In the genomic region with DNA sequence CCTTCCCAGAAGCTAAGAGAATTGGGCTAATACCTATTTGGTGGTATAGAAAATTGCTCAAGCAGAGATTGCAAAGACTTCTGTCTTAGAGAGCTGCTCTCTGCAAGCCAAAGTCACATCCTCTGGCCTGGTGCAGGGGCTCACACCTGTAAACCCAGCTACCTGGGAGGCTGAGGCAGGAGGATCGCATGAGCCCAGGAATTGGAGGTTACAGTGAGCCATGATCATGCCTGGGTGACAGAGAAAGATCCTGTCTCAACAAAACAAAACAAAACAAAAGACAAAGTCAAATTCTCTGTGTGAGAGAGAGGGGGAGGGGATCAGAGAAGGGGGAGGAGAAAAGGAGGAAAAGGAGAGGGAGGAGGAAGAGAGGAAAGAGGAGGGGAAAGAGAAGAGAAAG, we compare ENCODE assay signal across 16 cellular contexts. TPM values are rescaled to one million over a fixed set of nuclear protein-coding genes. Genes with fewer than 3 reads are reported as not detected.
DNase-seq lines count a peak whose midpoint lies in the region; ATAC-seq, FAIRE-seq and TF ChIP-seq lines count a peak whose summit lies in the region.
"Had no signal": no experiment of that assay in that cellular context is flagged by ENCODE, and none has a peak within 500 bp of the region (broad histone marks: within the 10 kb centered on the region; RNA-seq: fewer than 3 reads in every experiment).

No MANE protein-coding gene starts in this region.

- H3K27ac ChIP-seq in HCT116 (ENCODE audit: low read depth, low read length) (no peak overlapping the region), VCaP (peak overlapping the region; percentile 85), keratinocyte (ENCODE audit: control insufficient read depth, insufficient read depth, low read length) (peak overlapping the region; percentile 10), trophoblast cell (ENCODE audit: low read depth, low read length) (peak overlapping the region; percentile 61), testis (no peak overlapping the region), body of pancreas (no peak overlapping the region)

- BruUV-seq in HCT116 (replicated peaks; lab: Mats Ljungman, UMichigan), result no TSS peak

- no peak overlapping the region for H3K23ac ChIP-seq in trophoblast cell (ENCODE audit: low read length)

- no peak for ATAC-seq in HCT116
- no peak for ATAC-seq in body of pancreas

- H3K18ac ChIP-seq in trophoblast cell (ENCODE audit: low read length), result no peak overlapping the region

- WGBS in trophoblast cell (ENCODE audit: extremely low coverage, insufficient coverage, insufficient read length), result no CpG with 5 or more reads among the region's 1 CpG
- WGBS in testis, 2 donors, result 91 to 100% methylated on average over 1 of the region's 1 CpG
- 100% methylated on average over 1 of the region's 1 CpG for WGBS in body of pancreas, 2 donors

- no peaks in the 10 kb centered on the region for H3K9me1 ChIP-seq in keratinocyte (ENCODE audit: control insufficient read depth, extremely low read depth, insufficient read depth, low read length)

- no peak overlapping the region for H4K12ac ChIP-seq in trophoblast cell (ENCODE audit: low read depth, low read length)

- H3K36me3 ChIP-seq in HCT116 (ENCODE audit: control insufficient read depth in 1 of 2, insufficient read depth in 2 of 2, low read length in 2 of 2) (no peaks in the 10 kb centered on the region), keratinocyte (ENCODE audit: control insufficient read depth in 2 of 2, extremely low read depth in 1 of 2, insufficient read depth in 2 of 2, low read length in 2 of 2) (no peaks in the 10 kb centered on the region), trophoblast cell (ENCODE audit: control insufficient read depth in 1 of 2, insufficient read depth in 2 of 2, low read length in 2 of 2) (no peaks in the 10 kb centered on the region), testis (ENCODE audit: low read depth, missing control alignments) (no peaks in the 10 kb centered on the region), body of pancreas (replicated peaks in 1 of 2; ENCODE audit: insufficient read depth in 1 of 2, low read depth in 2 of 2) (no peaks in the 10 kb centered on the region)

- TF ChIP-seq CTCF in HCT116 (IDR thresholded peaks at IDR 0.05 in 2 of 3, conservative IDR thresholded peaks at IDR 0.05 in 1 of 3; ENCODE audit: borderline replicate concordance in 1 of 3, insufficient read depth in 1 of 3, low read depth in 2 of 3, low read length in 2 of 3) (no peak), VCaP (conservative IDR thresholded peaks at IDR 0.05) (no peak), keratinocyte (optimal IDR thresholded peaks at IDR 0.05 in 1 of 3, IDR thresholded peaks at IDR 0.05 in 1 of 3, conservative IDR thresholded peaks at IDR 0.05 in 1 of 3; ENCODE audit: extremely low read depth in 1 of 3, insufficient read depth in 2 of 3, low read length in 3 of 3) (no peak), testis (IDR thresholded peaks at IDR 0.05) (no peak), body of pancreas (IDR thresholded peaks at IDR 0.05) (no peak)

- no peaks in the 10 kb centered on the region for H3K9me2 ChIP-seq in HCT116 (ENCODE audit: insufficient read depth)

- H3K9me3 ChIP-seq in HCT116 (ENCODE audit: control insufficient read depth in 1 of 2, insufficient read depth in 1 of 2, low read depth in 1 of 2, low read length in 2 of 2), result no peaks in the 10 kb centered on the region
- no peaks in the 10 kb centered on the region for H3K9me3 ChIP-seq in keratinocyte (ENCODE audit: control insufficient read depth, low read depth, low read length)
- no peaks in the 10 kb centered on the region for H3K9me3 ChIP-seq in trophoblast cell (ENCODE audit: insufficient read depth, low read depth, low read length)
- H3K9me3 ChIP-seq in testis, result no peaks in the 10 kb centered on the region
- no peaks in the 10 kb centered on the region for H3K9me3 ChIP-seq in body of pancreas

- H3K79me2 ChIP-seq in HCT116 (ENCODE audit: insufficient read depth, low read length) (no peaks in the 10 kb centered on the region), keratinocyte (ENCODE audit: control insufficient read depth, insufficient read depth, low read length) (no peaks in the 10 kb centered on the region), trophoblast cell (ENCODE audit: control insufficient read depth, insufficient read depth, low read length, poor library complexity) (no peaks in the 10 kb centered on the region)

- H3K27me3 ChIP-seq in HCT116 (ENCODE audit: insufficient read depth, low read length) (no peaks in the 10 kb centered on the region), keratinocyte (ENCODE audit: control insufficient read depth, extremely low read depth, insufficient read depth, low read length) (no peaks in the 10 kb centered on the region), trophoblast cell (ENCODE audit: insufficient read depth, low read length) (no peaks in the 10 kb centered on the region), testis (no peaks in the 10 kb centered on the region), body of pancreas (no peaks in the 10 kb centered on the region)

- RAD21 ChIA-PET in HCT116 (lab: Charles Lee; ENCODE audit: low non-redundant PET in 1 of 2, low total read pairs in 2 of 2, uncharacterized antibody in 2 of 2, unreplicated experiment in 2 of 2), result no interaction called here

- H2AK5ac ChIP-seq in trophoblast cell (ENCODE audit: low read length), result no peak overlapping the region

- TF ChIP-seq RAD21 in HCT116 (IDR thresholded peaks at IDR 0.05; ENCODE audit: low read depth), result no peak

- no peak for FAIRE-seq in keratinocyte (lab: Jason Lieb, UNC)
- FAIRE-seq: A204.1, G401.6, GM12891 had no signal

- H3K9ac ChIP-seq in HCT116 (ENCODE audit: low read length), result no peak overlapping the region
- no peak overlapping the region for H3K9ac ChIP-seq in keratinocyte (ENCODE audit: control insufficient read depth, extremely low read depth, insufficient read depth, low read length)
- H3K9ac ChIP-seq in trophoblast cell (ENCODE audit: low read length), result no peak overlapping the region

- peak overlapping the region; percentile 50 for H4K91ac ChIP-seq in trophoblast cell (ENCODE audit: low read depth, low read length)

- dilution Hi-C loops in keratinocyte (cut with MboI; ENCODE audit: extremely low pct_ligation_motif_present, low sequenced_read_pairs), result no loop called here

- no peak overlapping the region for H2BK5ac ChIP-seq in trophoblast cell (ENCODE audit: low read depth, low read length, poor library complexity)

- H2AFZ ChIP-seq in HCT116 (ENCODE audit: low read depth, low read length, poor library complexity, severe bottlenecking) (peak overlapping the region; percentile 4), keratinocyte (ENCODE audit: control insufficient read depth, low read length) (no peak overlapping the region), trophoblast cell (ENCODE audit: insufficient read depth, low read length, poor library complexity) (no peak overlapping the region)

- peaks cover 9% of the 10 kb centered on the region for H3K79me1 ChIP-seq in trophoblast cell (ENCODE audit: low read length)

- H3K4me3 ChIP-seq in HCT116 (replicated peaks in 1 of 2; ENCODE audit: low read depth in 1 of 2, low read length in 2 of 2) (no peak overlapping the region), keratinocyte (ENCODE audit: control insufficient read depth in 2 of 3, extremely low read depth in 1 of 3, insufficient read depth in 2 of 3, low read depth in 1 of 3, low read length in 3 of 3) (no peak overlapping the region), trophoblast cell (ENCODE audit: low read depth, low read length) (no peak overlapping the region), testis (no peak overlapping the region), body of pancreas (no peak overlapping the region)

- CTCF ChIA-PET in HCT116 (lab: Charles Lee), result no interaction called here

- POLR2A ChIA-PET in HCT116 (lab: Charles Lee), result interaction anchor here (1.4 kb wide), 1 partner anchor 15 kb away, joined by 5 read pairs; a partner anchor contains a TSS

- peak overlapping the region; percentile 25 for H2BK12ac ChIP-seq in trophoblast cell (ENCODE audit: low read length)

- no peak overlapping the region for H3K14ac ChIP-seq in trophoblast cell (ENCODE audit: low read length)

- intact Hi-C loops in HCT116 (cut with micrococcal nuclease), result no loop called here
- intact Hi-C loops in testis (cut with DNase I; ENCODE audit: low total_unique reads), result no loop called here
- intact Hi-C loops in body of pancreas (cut with DNase I), result no loop called here

- H2BK120ac ChIP-seq in trophoblast cell (ENCODE audit: insufficient read depth, low read length, poor library complexity), result peak overlapping the region; percentile 80

- no peak overlapping the region for H4K8ac ChIP-seq in trophoblast cell (ENCODE audit: low read depth, low read length)

- H3K4me1 ChIP-seq in HCT116 (ENCODE audit: control insufficient read depth in 1 of 2, insufficient read depth in 2 of 2, low read length in 2 of 2), result peaks cover 2 to 16% of the 10 kb centered on the region in 2 experiments; a peak in 2 of 4 replicates
- H3K4me1 ChIP-seq in keratinocyte (ENCODE audit: control insufficient read depth, extremely low read depth, insufficient read depth, low read length), result peaks cover 31% of the 10 kb centered on the region
- peaks cover 3 to 15% of the 10 kb centered on the region in 2 experiments for H3K4me1 ChIP-seq in trophoblast cell (ENCODE audit: control insufficient read depth in 1 of 2, insufficient read depth in 2 of 2, low read length in 2 of 2)
- H3K4me1 ChIP-seq in testis, result no peaks in the 10 kb centered on the region
- H3K4me1 ChIP-seq in body of pancreas, result no peaks in the 10 kb centered on the region

- DNase-seq in HCT116 (ENCODE audit: low read depth, low spot score) (no peak), keratinocyte (ENCODE audit: low read depth, low spot score) (no peak), trophoblast cell (no peak), testis (no peak), body of pancreas (no peak)
- DNase-seq in activated naive CD4-positive, alpha-beta T cell treated with Interleukin-2 at 50 U/mL for 16 hours, result no peak
- DNase-seq: C1 segment of cervical spinal cord; Calu3; CD4-positive, alpha-beta T cell; DMS 273 treated with DMSO at 0.1 percent for 48 hours; DMS79; H7 had no signal

- TF ChIP-seq POLR2A in HCT116 (IDR thresholded peaks at IDR 0.05; ENCODE audit: borderline replicate concordance, extremely low read depth, insufficient read depth, insufficient read length), result no peak
- TF ChIP-seq POLR2A in testis (IDR thresholded peaks at IDR 0.05), result no peak
- no peak for TF ChIP-seq POLR2A in body of pancreas (IDR thresholded peaks at IDR 0.05)

- no peak overlapping the region for H3K4ac ChIP-seq in trophoblast cell (ENCODE audit: low read depth, low read length)

- no peaks in the 10 kb centered on the region for H4K20me1 ChIP-seq in HCT116 (ENCODE audit: insufficient read depth)
- no peaks in the 10 kb centered on the region for H4K20me1 ChIP-seq in keratinocyte (ENCODE audit: control insufficient read depth, extremely low read depth, insufficient read depth, low read length)

- no peak overlapping the region for H3K4me2 ChIP-seq in HCT116 (ENCODE audit: low read length)
- H3K4me2 ChIP-seq in keratinocyte (ENCODE audit: control insufficient read depth, extremely low read depth, insufficient read depth, low read depth, low read length), result no peak overlapping the region
- no peak overlapping the region for H3K4me2 ChIP-seq in trophoblast cell (ENCODE audit: low read length)

RNA-seq across cellular contexts. Expression of a gene that starts 15.0 kb away (rescaled TPM):
- total RNA-seq in HCT116 (2021; ENCODE audit: unreplicated experiment) (18.3 TPM), testis (under 1 TPM; 0.62 to 0.71 TPM), body of pancreas (1 to 10 TPM; 2.3 to 2.9 TPM)
- polyA plus RNA-seq in HCT116 (2012), result 2.4 and 3.2 TPM in 2 replicates
- polyA plus RNA-seq in keratinocyte (7.9 to 19.0 TPM (median 11.7 TPM) in 3 replicates), testis (ENCODE audit: insufficient read depth, low read depth, low replicate concordance) (1.3 TPM)
- polyA plus RNA-seq in keratinocyte (2011; ENCODE audit: low read depth), result 14.1 TPM
- 1.6 and 3.2 TPM in 2 replicates for polyA plus RNA-seq in keratinocyte (2011; cell fraction: cytosol; rRNA removed)
- 24.3 and 28.3 TPM in 2 replicates for polyA plus RNA-seq in keratinocyte (2011; cell fraction: nucleus; rRNA removed)
- polyA plus RNA-seq in keratinocyte (2012; ENCODE audit: low replicate concordance), result 4.7 and 17.6 TPM in 2 replicates
- 12.8 to 79.7 TPM (median 65.4 TPM) in 3 replicates for polyA minus RNA-seq in keratinocyte
- polyA minus RNA-seq in keratinocyte (2011; cell fraction: cytosol; rRNA and poly(A)+ RNA removed), result 6.5 TPM
- 57.4 and 120 TPM in 2 replicates for polyA minus RNA-seq in keratinocyte (2011; cell fraction: nucleus; rRNA and poly(A)+ RNA removed)
- polyA plus RNA-seq in trophoblast cell (2013), result 15.8 and 16.3 TPM in 2 replicates

RNA-seq across cellular contexts. Expression of a gene that starts 56.3 kb away (rescaled TPM):
- total RNA-seq in HCT116 (2021; ENCODE audit: unreplicated experiment) (66.5 TPM), testis (10 to 100 TPM; 59.2 to 64.4 TPM), body of pancreas (10 to 100 TPM; 11.7 to 18.5 TPM)
- 26.6 and 35.7 TPM in 2 replicates for polyA plus RNA-seq in HCT116 (2012)
- polyA plus RNA-seq in keratinocyte (23.4 to 32.3 TPM (median 29.5 TPM) in 3 replicates), testis (ENCODE audit: insufficient read depth, low read depth, low replicate concordance) (25.7 TPM)
- polyA plus RNA-seq in keratinocyte (2011; ENCODE audit: low read depth), result 30.9 TPM
- 21.1 and 35.6 TPM in 2 replicates for polyA plus RNA-seq in keratinocyte (2011; cell fraction: cytosol; rRNA removed)
- polyA plus RNA-seq in keratinocyte (2011; cell fraction: nucleus; rRNA removed), result 43.8 and 46.1 TPM in 2 replicates
- polyA plus RNA-seq in keratinocyte (2012; ENCODE audit: low replicate concordance), result 21.1 and 21.4 TPM in 2 replicates
- polyA minus RNA-seq in keratinocyte, result 15.6 to 47.1 TPM (median 37.6 TPM) in 3 replicates
- polyA minus RNA-seq in keratinocyte (2011; cell fraction: cytosol; rRNA and poly(A)+ RNA removed), result 12.9 TPM
- polyA minus RNA-seq in keratinocyte (2011; cell fraction: nucleus; rRNA and poly(A)+ RNA removed), result 18.8 and 41.8 TPM in 2 replicates
- 25.7 and 27.8 TPM in 2 replicates for polyA plus RNA-seq in trophoblast cell (2013)

Comparison
In these comparisons a context has a peak if more than half of its experiments do, and no peak if none do; other contexts are left out.
1. H3K27ac ChIP-seq: peak in VCaP (single experiment), keratinocyte (single experiment) and trophoblast cell (single experiment); none in HCT116 (single experiment), testis (0 of 2) and body of pancreas (0 of 4).